In genomic region chr5:178690208-178690607, GRCh38 we compare ENCODE assay signal across 17 cellular contexts. TPM values are rescaled to one million over a fixed set of nuclear protein-coding genes. Genes with fewer than 3 reads are reported as not detected.
A peak's percentile ranks its signal among the peaks of the same experiment; 100 is the strongest.
DNase-seq lines count a peak whose midpoint lies in the region; ATAC-seq and TF ChIP-seq lines count a peak whose summit lies in the region.
"Had no signal": no experiment of that assay in that cellular context is flagged by ENCODE, and none has a peak within 500 bp of the region (broad histone marks: within the 10 kb centered on the region; RNA-seq: fewer than 3 reads in every experiment).

No MANE protein-coding gene starts in this region.

- peaks cover 30% of the 10 kb centered on the region for H3K4me1 ChIP-seq in PC-3 (ENCODE audit: insufficient read depth, low read length)
- H3K4me1 ChIP-seq: Peyer's patch had no signal

- POLR2A ChIA-PET in PC-3 (lab: Charles Lee; ENCODE audit: unreplicated experiment) = no interaction called here

- peak; percentile 87 for ATAC-seq in PC-3
- no peak for ATAC-seq in HG03095 (IDR thresholded peaks at IDR 0.05; ENCODE audit: unreplicated experiment)
- ATAC-seq: HCT116, K562 had no signal

- no peak for TF ChIP-seq CTCF in PC-3 (conservative IDR thresholded peaks at IDR 0.05; ENCODE audit: low read depth, low read length)
- no peak for TF ChIP-seq CTCF in choroid plexus epithelial cell (conservative IDR thresholded peaks at IDR 0.05; ENCODE audit: low read depth, low read length)

- peak overlapping the region; percentile 84 for H3K27ac ChIP-seq in PC-3 (ENCODE audit: low read length)
- H3K27ac ChIP-seq: C4-2B, Peyer's patch had no signal

- H3K36me3 ChIP-seq in PC-3 (ENCODE audit: low read depth, low read length) = no peaks in the 10 kb centered on the region
- H3K36me3 ChIP-seq: Peyer's patch had no signal

- H3K4me3 ChIP-seq in PC-3 (ENCODE audit: low read length) (no peak overlapping the region), choroid plexus epithelial cell (ENCODE audit: low read depth, low read length) (no peak overlapping the region)
- H3K4me3 ChIP-seq: K562, Peyer's patch had no signal

- CTCF ChIA-PET in PC-3 (lab: Charles Lee) = no interaction called here

- H3K9ac ChIP-seq in PC-3 (ENCODE audit: low read length) = peak overlapping the region; percentile 39; the same call in 1 of the 2 replicates
- H3K9ac ChIP-seq: SK-N-SH had no signal

- no peaks in the 10 kb centered on the region for H3K79me2 ChIP-seq in PC-3 (ENCODE audit: low read length)

- intact Hi-C loops in PC-3 (cut with micrococcal nuclease) = loop anchor here (2.0 kb wide), 1 partner anchor 47 kb away; no protein-coding TSS in a partner anchor

- peak overlapping the region; percentile 74 for H3K4me2 ChIP-seq in PC-3 (ENCODE audit: low read length)
- H3K4me2 ChIP-seq: SK-N-SH had no signal

- H4K20me1 ChIP-seq in PC-3 (ENCODE audit: low read length) = no peaks in the 10 kb centered on the region

- no peaks in the 10 kb centered on the region for H3K9me2 ChIP-seq in PC-3 (replicated peaks; ENCODE audit: low read length)
- H3K9me2 ChIP-seq: SK-N-SH had no signal

- H3K9me3 ChIP-seq in PC-3 (ENCODE audit: low read length) = no peaks in the 10 kb centered on the region
- H3K9me3 ChIP-seq: Peyer's patch, SK-N-SH had no signal

- no peak overlapping the region for H2AFZ ChIP-seq in PC-3 (ENCODE audit: low read length)

- DNase-seq in HPDE6-E6E7 (ENCODE audit: extremely low spot score) (peak; percentile 35), PC-3 (peak; percentile 91), choroid plexus epithelial cell (ENCODE audit: low read depth) (peak; percentile 47), globus pallidus (ENCODE audit: low spot score) (no peak)
- no peak for DNase-seq in activated T-cell treated with anti-CD3 and anti-CD28 coated beads, Interleukin-2, amount 50 U/mL, for 1 hour
- no peak for DNase-seq in stimulated activated CD4-positive, alpha-beta T cell treated with anti-CD3 and anti-CD28 coated beads, Interleukin-12 subunit alpha, Interleukin-12 subunit beta, amount 100 ng/mL, for 4 hours
- DNase-seq: AML-193, NCI-H1105 treated with DMSO at 0.1 percent for 48 hours, NCI-H1694, NCI-H524, Peyer's patch, SHP77, SK-N-SH had no signal

- H3F3A ChIP-seq in PC-3 (ENCODE audit: low read length, unreplicated experiment) = peaks cover 4% of the 10 kb centered on the region

- BruUV-seq in PC-3 (replicated peaks; lab: Mats Ljungman, UMichigan) = no TSS peak

- H3K27me3 ChIP-seq in PC-3 (ENCODE audit: low read length) = no peaks in the 10 kb centered on the region
- H3K27me3 ChIP-seq: Peyer's patch had no signal

RNA-seq across cellular contexts. Expression of gene ZNF354A, which starts 40.3 kb away (rescaled TPM):
- total RNA-seq in PC-3 (2014; rRNA removed) = 16.8 and 29.4 TPM in 2 replicates

Comparison
In these comparisons a context has a peak if more than half of its experiments do, and no peak if none do; other contexts are left out.
1. DNase-seq: peak in HPDE6-E6E7 (single experiment), PC-3 (single experiment) and choroid plexus epithelial cell (single experiment); none in activated T-cell treated with anti-CD3 and anti-CD28 coated beads, Interleukin-2, amount 50 U/mL, for 1 hour (single experiment), globus pallidus (single experiment) and stimulated activated CD4-positive, alpha-beta T cell treated with anti-CD3 and anti-CD28 coated beads, Interleukin-12 subunit alpha, Interleukin-12 subunit beta, amount 100 ng/mL, for 4 hours (single experiment).